In the genomic region with DNA sequence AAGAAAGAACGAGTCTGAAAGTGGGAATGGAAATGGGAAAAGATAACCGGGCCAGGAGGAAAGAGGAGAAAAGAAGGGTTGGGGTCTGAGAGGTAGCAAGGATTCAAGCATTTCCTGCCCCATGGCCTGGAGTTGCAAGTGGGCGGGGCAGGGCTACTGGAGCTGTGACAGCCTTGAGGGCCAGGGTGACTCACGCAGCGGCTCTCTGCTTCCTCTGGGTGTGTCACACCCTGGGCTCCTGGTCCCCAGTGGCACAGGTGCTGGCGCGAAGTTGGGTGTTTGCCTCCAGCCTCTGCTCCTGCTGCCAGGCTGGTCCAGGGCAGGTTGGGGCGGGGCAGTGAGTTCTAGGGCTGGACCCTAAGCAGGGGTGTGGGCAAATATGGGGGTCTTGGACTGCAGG, we compare ENCODE assay signal across 9 cellular contexts. TPM values are rescaled to one million over a fixed set of nuclear protein-coding genes. Genes with fewer than 3 reads are reported as not detected.
A peak's percentile ranks its signal among the peaks of the same experiment; 100 is the strongest.
DNase-seq lines count a peak whose midpoint lies in the region; ATAC-seq and TF ChIP-seq lines count a peak whose summit lies in the region.
"Had no signal": no experiment of that assay in that cellular context is flagged by ENCODE, and none has a peak within 500 bp of the region (broad histone marks: within the 10 kb centered on the region; RNA-seq: fewer than 3 reads in every experiment).

No MANE protein-coding gene starts in this region.

- intact Hi-C loops in Caco-2 (cut with micrococcal nuclease; ENCODE audit: unreplicated experiment), result no loop called here

- DNase-seq in Caco-2 (peak; percentile 65 to 75), kidney epithelial cell (ENCODE audit: low read depth) (peak; percentile 45), glutamatergic neuron (no peak), NCI-H2081 treated with DMSO at 0.1 percent for 48 hours (lab: John Stamatoyannopoulos, UW) (no peak)
- DNase-seq in activated CD4-positive, alpha-beta T cell treated with anti-CD3 and anti-CD28 coated beads, Interleukin-2, amount 50 U/mL, for 48 hours, result peak; percentile 39 to 57

- H3K79me2 ChIP-seq in Loucy (ENCODE audit: insufficient read depth, low read length), result no peaks in the 10 kb centered on the region

- no peak overlapping the region for H3K4me3 ChIP-seq in Caco-2 (ENCODE audit: low read depth, low read length)
- no peak overlapping the region for H3K4me3 ChIP-seq in Loucy (ENCODE audit: low read length, poor library complexity, severe bottlenecking)
- H3K4me3 ChIP-seq in kidney epithelial cell (ENCODE audit: low read depth, low read length), result no peak overlapping the region

- no peaks in the 10 kb centered on the region for H3K9me3 ChIP-seq in Caco-2
- H3K9me3 ChIP-seq in Loucy (ENCODE audit: insufficient read depth, low read depth, low read length), result no peaks in the 10 kb centered on the region

- H3K4me2 ChIP-seq in Loucy (ENCODE audit: low read depth, low read length, poor library complexity, severe bottlenecking), result peak overlapping the region; percentile 4

- no peaks in the 10 kb centered on the region for H4K20me1 ChIP-seq in Loucy (ENCODE audit: insufficient read depth, low read length, poor library complexity, severe bottlenecking)

- H3K9ac ChIP-seq in Loucy (ENCODE audit: low read depth, low read length, poor library complexity, severe bottlenecking), result no peak overlapping the region

- H3K36me3 ChIP-seq in Caco-2 (ENCODE audit: control insufficient read depth, insufficient read depth, low read length) (no peaks in the 10 kb centered on the region), Loucy (ENCODE audit: insufficient read depth, low read length) (no peaks in the 10 kb centered on the region), kidney epithelial cell (ENCODE audit: control insufficient read depth, insufficient read depth, low read length) (no peaks in the 10 kb centered on the region)

- peaks cover 7% of the 10 kb centered on the region for H3K4me1 Mint-ChIP-seq in Caco-2 (ENCODE audit: low read depth, unreplicated experiment)
- peaks cover 18% of the 10 kb centered on the region for H3K4me1 Mint-ChIP-seq in glutamatergic neuron (ENCODE audit: low read depth, unreplicated experiment)

- POLR2A ChIA-PET in Caco-2 (lab: Charles Lee), result no interaction called here

- CTCF ChIA-PET in Caco-2 (lab: Charles Lee), result interaction anchor here (0.6 kb wide), 1 partner anchor 265 kb away, joined by 3 read pairs; no protein-coding TSS in a partner anchor

- peak overlapping the region; percentile 29 for H3K4me3 Mint-ChIP-seq in Caco-2 (ENCODE audit: unreplicated experiment)
- no peak overlapping the region for H3K4me3 Mint-ChIP-seq in glutamatergic neuron (ENCODE audit: unreplicated experiment)

- no TSS peak for BruUV-seq in Caco-2 (replicated peaks; lab: Mats Ljungman, UMichigan)

- H3K27me3 Mint-ChIP-seq in Caco-2 (ENCODE audit: insufficient read depth, unreplicated experiment), result peaks cover 3% of the 10 kb centered on the region
- H3K27me3 Mint-ChIP-seq in glutamatergic neuron (ENCODE audit: unreplicated experiment), result peaks cover 2% of the 10 kb centered on the region

- TF ChIP-seq CTCF in Caco-2 (IDR thresholded peaks at IDR 0.05; ENCODE audit: insufficient read depth in 1 of 2, low read depth in 1 of 2, low read length in 1 of 2, severe bottlenecking in 1 of 2, unreplicated experiment in 1 of 2), result no peak
- no peak for TF ChIP-seq CTCF in Loucy (conservative IDR thresholded peaks at IDR 0.05; ENCODE audit: low read length)
- no peak for TF ChIP-seq CTCF in kidney epithelial cell (IDR thresholded peaks at IDR 0.05; ENCODE audit: insufficient read depth, low read length, poor library complexity, severe bottlenecking)
- no peak for TF ChIP-seq CTCF in glutamatergic neuron (IDR thresholded peaks at IDR 0.05; ENCODE audit: partially characterized antibody, unreplicated experiment)

- H2AFZ ChIP-seq in Loucy (ENCODE audit: low read length), result no peak overlapping the region

- no peaks in the 10 kb centered on the region for H3K9me2 ChIP-seq in Loucy (replicated peaks; ENCODE audit: low read depth, low read length)

- ATAC-seq in HG03520 (IDR thresholded peaks at IDR 0.05; ENCODE audit: unreplicated experiment), result no peak
- no peak for ATAC-seq in HG03039 (IDR thresholded peaks at IDR 0.05; ENCODE audit: unreplicated experiment)

- no peaks in the 10 kb centered on the region for H3K9me3 Mint-ChIP-seq in Caco-2 (ENCODE audit: unreplicated experiment)
- H3K9me3 Mint-ChIP-seq in glutamatergic neuron (ENCODE audit: unreplicated experiment), result peaks cover 2% of the 10 kb centered on the region

- H3F3A ChIP-seq in Loucy (ENCODE audit: low read depth), result 0 out of 2 replicates have a peak, but pooled peaks cover 4% of the 10 kb centered on the region

- H3K4me1 ChIP-seq in Caco-2 (no peaks in the 10 kb centered on the region; the same call in 1 of the 2 replicates), Loucy (ENCODE audit: insufficient read depth, low read length, poor library complexity, severe bottlenecking) (peaks cover 24% of the 10 kb centered on the region)

- no peak overlapping the region for H3K27ac Mint-ChIP-seq in Caco-2 (ENCODE audit: unreplicated experiment)
- H3K27ac Mint-ChIP-seq in glutamatergic neuron (ENCODE audit: unreplicated experiment), result no peak overlapping the region

- H3K36me3 Mint-ChIP-seq in Caco-2 (ENCODE audit: insufficient read depth, unreplicated experiment), result no peaks in the 10 kb centered on the region
- H3K36me3 Mint-ChIP-seq in glutamatergic neuron (ENCODE audit: unreplicated experiment), result no peaks in the 10 kb centered on the region

- H3K27me3 ChIP-seq in Caco-2 (replicated peaks; ENCODE audit: control insufficient read depth, insufficient read depth, low read length) (no peaks in the 10 kb centered on the region; the same call in 1 of the 2 replicates), Loucy (ENCODE audit: insufficient read depth, low read length, poor library complexity, severe bottlenecking) (no peaks in the 10 kb centered on the region), kidney epithelial cell (ENCODE audit: control insufficient read depth, insufficient read depth, low read length) (no peaks in the 10 kb centered on the region)

RNA-seq across cellular contexts. Expression of a gene that starts 3.3 kb away (rescaled TPM):
- total RNA-seq in Caco-2 (2022) (8.1 and 8.5 TPM in 2 replicates), kidney epithelial cell (8.0 and 14.8 TPM in 2 replicates), glutamatergic neuron (ENCODE audit: unreplicated experiment) (7.5 TPM)

RNA-seq across cellular contexts. Expression of a gene that starts 46.9 kb away (rescaled TPM):
- total RNA-seq in Caco-2 (2022) (not detected in 2 replicates), kidney epithelial cell (1.5 and 1.8 TPM in 2 replicates), glutamatergic neuron (ENCODE audit: unreplicated experiment) (not detected)
- total RNA-seq: pulmonary artery endothelial cell had no signal

Comparison
In these comparisons a context has a peak if more than half of its experiments do, and no peak if none do; other contexts are left out.
1. DNase-seq: peak in Caco-2 (2 of 2), activated CD4-positive, alpha-beta T cell treated with anti-CD3 and anti-CD28 coated beads, Interleukin-2, amount 50 U/mL, for 48 hours (2 of 2) and kidney epithelial cell (single experiment); none in glutamatergic neuron (single experiment) and NCI-H2081 treated with DMSO at 0.1 percent for 48 hours (single experiment).